In genomic region chr19:20565321-20566018, GRCh38 we compare ENCODE assay signal across 8 cellular contexts. TPM values are rescaled to one million over a fixed set of nuclear protein-coding genes. Genes with fewer than 3 reads are reported as not detected.
DNase-seq lines count a peak whose midpoint lies in the region; ATAC-seq and TF ChIP-seq lines count a peak whose summit lies in the region.

TSS of gene ZNF737 (minus strand) at chr19:20565781. CDS start at chr19:20565640, 141 bp downstream.

- peak within 1 kb of the TSS; percentile 75 to 92 (median 90) for H3K27ac ChIP-seq in spleen

- peak; percentile 81 for ATAC-seq in HG02840 (IDR thresholded peaks at IDR 0.05; ENCODE audit: low FRiP score, unreplicated experiment)

- TF ChIP-seq POLR2A in GM15510 (IDR thresholded peaks at IDR 0.05; ENCODE audit: borderline replicate concordance, extremely low read depth, insufficient read length): peak; percentile 64
- TF ChIP-seq POLR2A in spleen (IDR thresholded peaks at IDR 0.05): peak in 2 of 3 donors; percentile 37 to 87

- H3K9me3 ChIP-seq in spleen (peaks cover 0 to 81% (median 65%) of the 10 kb centered on the region in 8 donors), HAP-1 (no peaks in the 10 kb centered on the region)

- peak; percentile 83 for DNase-seq in NCI-H1694 treated with DMSO at 0.1 percent for 48 hours (lab: John Stamatoyannopoulos, UW)
- peak; percentile 79 for DNase-seq in activated CD4-positive, CD25-positive, alpha-beta regulatory T cell treated with anti-CD3 and anti-CD28 coated beads, Interleukin-2, amount 50 U/mL, for 16 hours (ENCODE audit: low read depth, low spot score)
- peak; percentile 88 for DNase-seq in central memory CD4-positive, alpha-beta T cell
- DNase-seq in iris pigment epithelial cell (ENCODE audit: low read depth): peak; percentile 96
- DNase-seq in spleen: peak; percentile 93
- DNase-seq in HAP-1 (ENCODE audit: low spot score in 2 of 2): no peak

- no peaks in the 10 kb centered on the region for H3K27me3 ChIP-seq in spleen (replicated peaks in 1 of 7)
- no peaks in the 10 kb centered on the region for H3K27me3 ChIP-seq in HAP-1 (ENCODE audit: low read depth)

- peaks cover 4 to 22% (median 11%) of the 10 kb centered on the region in 6 donors for H3K4me1 ChIP-seq in spleen
- no peaks in the 10 kb centered on the region for H3K4me1 ChIP-seq in HAP-1

- 0 to 1% (median 0%) methylated on average over 17 to 28 of the region's 28 CpGs for WGBS in spleen, 5 donors

- in situ Hi-C loops in HAP-1 (cut with MboI; ENCODE audit: low sequenced_read_pairs): no loop called here

- H3K4me3 ChIP-seq in spleen (peak within 1 kb of the TSS; percentile 57 to 91 (median 74)), HAP-1 (no peak within 1 kb of the TSS)

- TF ChIP-seq CTCF in spleen (IDR thresholded peaks at IDR 0.05 in 8 of 11, conservative IDR thresholded peaks at IDR 0.05 in 3 of 11): peak in 7 of 11 experiments; percentile 20 to 40 (median 28)

- H3K36me3 ChIP-seq in spleen: peaks cover 0 to 41% (median 21%) of the 10 kb centered on the region in 6 donors
- no peaks in the 10 kb centered on the region for H3K36me3 ChIP-seq in HAP-1 (replicated peaks)

- intact Hi-C loops in spleen (cut with DNase I; ENCODE audit: low total_unique reads): no loop called here

RNA-seq across cellular contexts. Expression of gene ZNF737, which starts in this region (rescaled TPM):
- total RNA-seq in spleen: 10 to 100 TPM; 17.8 to 33.0 (median 21.1) TPM
- polyA plus RNA-seq in spleen: 1 to 10 TPM; 3.2 to 5.2 (median 5.0) TPM

Comparison
In these comparisons a context has a peak if more than half of its experiments do, and no peak if none do; other contexts are left out.
1. DNase-seq: peak in NCI-H1694 treated with DMSO at 0.1 percent for 48 hours (single experiment), activated CD4-positive, CD25-positive, alpha-beta regulatory T cell treated with anti-CD3 and anti-CD28 coated beads, Interleukin-2, amount 50 U/mL, for 16 hours (single experiment), central memory CD4-positive, alpha-beta T cell (single experiment), iris pigment epithelial cell (single experiment) and spleen (single experiment); none in HAP-1 (0 of 2).